Comparison of ENCODE assay signal across 8 cellular contexts in the genomic region with DNA sequence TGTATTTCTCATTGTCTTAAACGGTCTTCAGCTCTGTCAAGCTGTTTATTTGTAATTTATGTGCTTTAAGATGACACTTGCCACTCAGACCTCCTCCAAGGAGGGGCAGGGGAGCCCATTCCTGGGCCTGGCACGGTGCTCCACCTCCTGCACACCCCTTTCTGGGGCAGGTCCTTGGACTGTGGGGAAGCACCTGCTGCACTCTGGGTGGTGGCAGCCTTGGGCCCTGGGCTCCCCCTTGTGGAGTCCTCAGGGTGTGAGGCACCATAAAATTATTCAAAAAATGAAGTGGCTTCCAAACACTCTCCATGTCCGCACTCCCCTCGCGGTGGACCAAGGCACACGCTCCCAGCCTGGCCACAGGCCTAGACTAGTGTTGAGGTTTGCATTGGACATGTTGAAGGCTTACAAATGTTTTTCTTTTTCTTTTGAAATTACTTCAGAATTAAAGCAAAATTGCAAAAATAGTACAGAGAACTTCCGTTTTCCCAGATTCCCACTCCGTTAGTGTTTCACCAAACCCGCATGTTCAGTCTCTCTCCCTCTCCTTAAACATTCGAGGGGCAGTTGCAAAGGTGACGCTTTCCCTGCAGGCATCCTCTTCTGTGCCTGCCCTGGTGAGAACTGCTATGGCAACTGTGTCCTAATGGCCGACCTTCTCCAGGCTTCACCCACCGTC. TPM values are rescaled to one million over a fixed set of nuclear protein-coding genes. Genes with fewer than 3 reads are reported as not detected.
A peak's percentile ranks its signal among the peaks of the same experiment; 100 is the strongest.
DNase-seq lines count a peak whose midpoint lies in the region; ATAC-seq lines count a peak whose summit lies in the region.

No MANE protein-coding gene starts in this region.

- peak; percentile 13 for DNase-seq in DMS153 (lab: John Stamatoyannopoulos, UW)
- no peak for DNase-seq in DMS153 treated with DMSO at 0.1 percent for 48 hours (lab: John Stamatoyannopoulos, UW; ENCODE audit: unreplicated experiment)
- peak; percentile 85 for DNase-seq in NCI-H2196 (lab: John Stamatoyannopoulos, UW; ENCODE audit: unreplicated experiment)
- DNase-seq in activated CD4-positive, alpha-beta T cell treated with anti-CD3 and anti-CD28 coated beads for 4 hours, result peak; percentile 72 to 76
- peak; percentile 55 for DNase-seq in cerebellum (ENCODE audit: low spot score)
- peak; percentile 72 to 76 for DNase-seq in lung microvascular endothelial cell (ENCODE audit: low read depth in 2 of 2)
- peak; percentile 36 to 59 for DNase-seq in stimulated activated CD8-positive, alpha-beta memory T cell treated with anti-CD3 and anti-CD28 coated beads, Interleukin-4, amount 100 ng/mL, for 1 hour (ENCODE audit: low read depth in 2 of 2, low spot score in 1 of 2)

- peak; percentile 58 for ATAC-seq in HG02938 (IDR thresholded peaks at IDR 0.05; ENCODE audit: unreplicated experiment)

RNA-seq across cellular contexts. Expression of gene FOXK2, which starts 32.4 kb away (rescaled TPM):
- 43.5 TPM for total RNA-seq in cerebellum
- total RNA-seq in lung microvascular endothelial cell, result 15.0 and 24.8 TPM in 2 replicates
